In the genomic region with DNA sequence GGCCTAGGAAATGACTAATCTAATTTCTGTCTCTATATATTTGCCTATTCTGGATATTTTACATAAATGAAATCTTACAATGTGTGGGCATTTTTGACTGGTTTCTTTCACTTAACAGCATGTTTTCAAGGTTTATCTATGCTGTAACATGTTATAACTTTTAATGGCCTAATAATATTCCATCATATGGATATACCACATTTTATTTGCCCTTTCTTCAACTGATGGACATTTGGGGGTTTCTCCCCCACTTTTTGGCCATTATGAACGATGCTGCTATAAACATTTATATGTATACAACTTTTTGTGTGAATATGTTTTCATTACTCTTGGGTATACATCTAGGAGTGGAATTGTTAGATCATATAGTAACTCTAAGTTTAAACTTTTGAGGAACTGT, we compare ENCODE assay signal across 6 cellular contexts.
"Had no signal": no experiment of that assay in that cellular context is flagged by ENCODE, and none has a peak within 500 bp of the region (broad histone marks: within the 10 kb centered on the region; RNA-seq: fewer than 3 reads in every experiment).

No MANE protein-coding gene starts in this region.

- H3K4me3 ChIP-seq: K562 had no signal

- ATAC-seq: HepG2, K562 had no signal

- H3K4me2 ChIP-seq: KMS-11 had no signal

- H3K9ac ChIP-seq: KMS-11 had no signal

- DNase-seq: IMR-90, KG1 had no signal

- H3K27ac ChIP-seq: HL-60, KMS-11 had no signal
